In the genomic region with DNA sequence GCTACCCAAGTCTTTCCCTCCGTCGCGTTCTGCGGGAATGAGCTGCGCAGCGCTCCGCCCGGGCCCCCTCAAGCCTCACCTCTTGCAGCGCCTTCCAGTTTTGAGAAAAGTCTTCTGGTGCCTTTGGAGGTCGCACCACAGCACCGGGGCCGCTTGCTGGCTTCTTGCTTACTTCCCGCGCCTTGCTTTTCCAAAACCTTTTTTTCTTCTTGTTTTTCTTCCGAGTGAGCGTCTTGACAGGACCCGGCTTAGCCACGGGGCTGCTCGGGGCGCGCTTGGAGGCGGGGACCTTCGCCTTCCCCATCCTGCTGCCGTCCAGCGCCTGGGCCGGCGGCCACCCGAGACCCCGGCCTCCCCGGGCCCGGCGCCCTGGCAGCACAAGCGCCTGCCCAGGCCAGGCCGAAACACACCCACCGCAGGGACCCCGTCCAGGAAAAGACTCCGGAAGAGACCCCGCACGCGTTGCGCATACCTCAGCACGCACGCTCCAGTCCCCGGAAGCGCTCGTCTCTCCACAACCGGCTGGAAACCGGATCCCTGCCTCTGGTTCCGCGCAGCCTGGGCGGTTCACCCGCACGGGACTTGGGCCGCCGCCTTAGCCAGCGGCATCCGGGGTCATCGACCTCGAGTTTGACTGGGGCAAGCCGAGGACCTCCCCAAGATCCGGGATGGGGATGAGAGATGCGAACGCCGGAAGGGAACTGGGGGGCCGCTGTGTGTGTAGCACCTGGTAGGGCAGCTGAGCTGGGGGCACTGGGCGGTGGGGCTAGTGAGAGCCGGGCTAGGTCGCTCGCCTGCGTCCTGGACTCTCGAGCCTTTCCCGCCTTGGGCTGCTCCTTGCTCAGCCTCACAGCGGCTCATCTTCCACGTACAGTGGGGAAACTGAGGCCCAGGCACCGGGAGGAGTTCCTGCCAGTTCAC, we compare ENCODE assay signal across 1 cellular context.
TF ChIP-seq lines count a peak whose summit lies in the region.

A gene with protein sequence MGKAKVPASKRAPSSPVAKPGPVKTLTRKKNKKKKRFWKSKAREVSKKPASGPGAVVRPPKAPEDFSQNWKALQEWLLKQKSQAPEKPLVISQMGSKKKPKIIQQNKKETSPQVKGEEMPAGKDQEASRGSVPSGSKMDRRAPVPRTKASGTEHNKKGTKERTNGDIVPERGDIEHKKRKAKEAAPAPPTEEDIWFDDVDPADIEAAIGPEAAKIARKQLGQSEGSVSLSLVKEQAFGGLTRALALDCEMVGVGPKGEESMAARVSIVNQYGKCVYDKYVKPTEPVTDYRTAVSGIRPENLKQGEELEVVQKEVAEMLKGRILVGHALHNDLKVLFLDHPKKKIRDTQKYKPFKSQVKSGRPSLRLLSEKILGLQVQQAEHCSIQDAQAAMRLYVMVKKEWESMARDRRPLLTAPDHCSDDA (minus strand): TSS at position 470 of the 921 bp plus-strand sequence. CDS start 166 bp downstream, at position 304.

TF ChIP-seq in K562, 482 proteins besides CTCF, POLR2A, EP300 and RAD21 (continued from another document and continues in another):
- TF ChIP-seq, protein P1, sequence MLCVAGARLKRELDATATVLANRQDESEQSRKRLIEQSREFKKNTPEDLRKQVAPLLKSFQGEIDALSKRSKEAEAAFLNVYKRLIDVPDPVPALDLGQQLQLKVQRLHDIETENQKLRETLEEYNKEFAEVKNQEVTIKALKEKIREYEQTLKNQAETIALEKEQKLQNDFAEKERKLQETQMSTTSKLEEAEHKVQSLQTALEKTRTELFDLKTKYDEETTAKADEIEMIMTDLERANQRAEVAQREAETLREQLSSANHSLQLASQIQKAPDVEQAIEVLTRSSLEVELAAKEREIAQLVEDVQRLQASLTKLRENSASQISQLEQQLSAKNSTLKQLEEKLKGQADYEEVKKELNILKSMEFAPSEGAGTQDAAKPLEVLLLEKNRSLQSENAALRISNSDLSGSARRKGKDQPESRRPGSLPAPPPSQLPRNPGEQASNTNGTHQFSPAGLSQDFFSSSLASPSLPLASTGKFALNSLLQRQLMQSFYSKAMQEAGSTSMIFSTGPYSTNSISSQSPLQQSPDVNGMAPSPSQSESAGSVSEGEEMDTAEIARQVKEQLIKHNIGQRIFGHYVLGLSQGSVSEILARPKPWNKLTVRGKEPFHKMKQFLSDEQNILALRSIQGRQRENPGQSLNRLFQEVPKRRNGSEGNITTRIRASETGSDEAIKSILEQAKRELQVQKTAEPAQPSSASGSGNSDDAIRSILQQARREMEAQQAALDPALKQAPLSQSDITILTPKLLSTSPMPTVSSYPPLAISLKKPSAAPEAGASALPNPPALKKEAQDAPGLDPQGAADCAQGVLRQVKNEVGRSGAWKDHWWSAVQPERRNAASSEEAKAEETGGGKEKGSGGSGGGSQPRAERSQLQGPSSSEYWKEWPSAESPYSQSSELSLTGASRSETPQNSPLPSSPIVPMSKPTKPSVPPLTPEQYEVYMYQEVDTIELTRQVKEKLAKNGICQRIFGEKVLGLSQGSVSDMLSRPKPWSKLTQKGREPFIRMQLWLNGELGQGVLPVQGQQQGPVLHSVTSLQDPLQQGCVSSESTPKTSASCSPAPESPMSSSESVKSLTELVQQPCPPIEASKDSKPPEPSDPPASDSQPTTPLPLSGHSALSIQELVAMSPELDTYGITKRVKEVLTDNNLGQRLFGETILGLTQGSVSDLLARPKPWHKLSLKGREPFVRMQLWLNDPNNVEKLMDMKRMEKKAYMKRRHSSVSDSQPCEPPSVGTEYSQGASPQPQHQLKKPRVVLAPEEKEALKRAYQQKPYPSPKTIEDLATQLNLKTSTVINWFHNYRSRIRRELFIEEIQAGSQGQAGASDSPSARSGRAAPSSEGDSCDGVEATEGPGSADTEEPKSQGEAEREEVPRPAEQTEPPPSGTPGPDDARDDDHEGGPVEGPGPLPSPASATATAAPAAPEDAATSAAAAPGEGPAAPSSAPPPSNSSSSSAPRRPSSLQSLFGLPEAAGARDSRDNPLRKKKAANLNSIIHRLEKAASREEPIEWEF (CRISPR knock-in tag; IDR thresholded peaks at IDR 0.05) = no peak
- TF ChIP-seq ELF2 (CRISPR knock-in tag; IDR thresholded peaks at IDR 0.05) = peak; percentile 63; the same call in 1 of the 2 replicates
- TF ChIP-seq CGGBP1 (CRISPR knock-in tag; IDR thresholded peaks at IDR 0.05) = no peak
- peak; percentile 60; the same call in 1 of the 2 replicates for TF ChIP-seq ZBED1 (IDR thresholded peaks at IDR 0.05)
- peak in 1 of 2 experiments; percentile 75; a peak in 1 of 4 replicates for TF ChIP-seq NONO (IDR thresholded peaks at IDR 0.05; ENCODE audit: low read depth in 2 of 2, low read length in 1 of 2)
- TF ChIP-seq HLTF (IDR thresholded peaks at IDR 0.05) = peak; percentile 79; the same call in 1 of the 2 replicates
- no peak for TF ChIP-seq PURB (CRISPR knock-in tag; IDR thresholded peaks at IDR 0.05; ENCODE audit: low read depth)
- no peak for TF ChIP-seq HDGF (IDR thresholded peaks at IDR 0.05)
- TF ChIP-seq, protein P2, sequence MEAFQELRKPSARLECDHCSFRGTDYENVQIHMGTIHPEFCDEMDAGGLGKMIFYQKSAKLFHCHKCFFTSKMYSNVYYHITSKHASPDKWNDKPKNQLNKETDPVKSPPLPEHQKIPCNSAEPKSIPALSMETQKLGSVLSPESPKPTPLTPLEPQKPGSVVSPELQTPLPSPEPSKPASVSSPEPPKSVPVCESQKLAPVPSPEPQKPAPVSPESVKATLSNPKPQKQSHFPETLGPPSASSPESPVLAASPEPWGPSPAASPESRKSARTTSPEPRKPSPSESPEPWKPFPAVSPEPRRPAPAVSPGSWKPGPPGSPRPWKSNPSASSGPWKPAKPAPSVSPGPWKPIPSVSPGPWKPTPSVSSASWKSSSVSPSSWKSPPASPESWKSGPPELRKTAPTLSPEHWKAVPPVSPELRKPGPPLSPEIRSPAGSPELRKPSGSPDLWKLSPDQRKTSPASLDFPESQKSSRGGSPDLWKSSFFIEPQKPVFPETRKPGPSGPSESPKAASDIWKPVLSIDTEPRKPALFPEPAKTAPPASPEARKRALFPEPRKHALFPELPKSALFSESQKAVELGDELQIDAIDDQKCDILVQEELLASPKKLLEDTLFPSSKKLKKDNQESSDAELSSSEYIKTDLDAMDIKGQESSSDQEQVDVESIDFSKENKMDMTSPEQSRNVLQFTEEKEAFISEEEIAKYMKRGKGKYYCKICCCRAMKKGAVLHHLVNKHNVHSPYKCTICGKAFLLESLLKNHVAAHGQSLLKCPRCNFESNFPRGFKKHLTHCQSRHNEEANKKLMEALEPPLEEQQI (IDR thresholded peaks at IDR 0.05) = peak; percentile 95
- TF ChIP-seq ZBTB43 (CRISPR knock-in tag; IDR thresholded peaks at IDR 0.05) = no peak
- no peak for TF ChIP-seq CEBPZ (IDR thresholded peaks at IDR 0.05; ENCODE audit: borderline replicate concordance, low read depth, low read length)
- TF ChIP-seq MLLT1 (IDR thresholded peaks at IDR 0.05) = peak in 1 of 2 experiments; percentile 40; a peak in 2 of 4 replicates
- no peak for TF ChIP-seq CBX2 (IDR thresholded peaks at IDR 0.05; ENCODE audit: insufficient read depth, low read length, poor library complexity, severe bottlenecking)
- no peak for TF ChIP-seq MCM2 (IDR thresholded peaks at IDR 0.05; ENCODE audit: low read depth)
- no peak for TF ChIP-seq MAFG (tag; conservative IDR thresholded peaks at IDR 0.05)
- TF ChIP-seq HINFP (tag; conservative IDR thresholded peaks at IDR 0.05; ENCODE audit: low read depth) = no peak
- TF ChIP-seq, protein P3, sequence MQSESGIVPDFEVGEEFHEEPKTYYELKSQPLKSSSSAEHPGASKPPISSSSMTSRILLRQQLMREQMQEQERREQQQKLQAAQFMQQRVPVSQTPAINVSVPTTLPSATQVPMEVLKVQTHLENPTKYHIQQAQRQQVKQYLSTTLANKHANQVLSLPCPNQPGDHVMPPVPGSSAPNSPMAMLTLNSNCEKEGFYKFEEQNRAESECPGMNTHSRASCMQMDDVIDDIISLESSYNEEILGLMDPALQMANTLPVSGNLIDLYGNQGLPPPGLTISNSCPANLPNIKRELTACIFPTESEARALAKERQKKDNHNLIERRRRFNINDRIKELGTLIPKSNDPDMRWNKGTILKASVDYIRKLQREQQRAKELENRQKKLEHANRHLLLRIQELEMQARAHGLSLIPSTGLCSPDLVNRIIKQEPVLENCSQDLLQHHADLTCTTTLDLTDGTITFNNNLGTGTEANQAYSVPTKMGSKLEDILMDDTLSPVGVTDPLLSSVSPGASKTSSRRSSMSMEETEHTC (IDR thresholded peaks at IDR 0.05) = peak; percentile 79; the same call in 1 of the 2 replicates
- no peak for TF ChIP-seq NFXL1 (CRISPR knock-in tag; IDR thresholded peaks at IDR 0.05)
- TF ChIP-seq NCOA1 (IDR thresholded peaks at IDR 0.05; ENCODE audit: low read depth) = peak; percentile 100
- peak; percentile 89 for TF ChIP-seq HDAC2 (IDR thresholded peaks at IDR 0.05)
- TF ChIP-seq ERF (CRISPR knock-in tag; IDR thresholded peaks at IDR 0.05) = 0 out of 2 replicates have a peak, but pooled peaks have one; percentile 33
- TF ChIP-seq CSDE1 (IDR thresholded peaks at IDR 0.05) = 0 out of 4 replicates have a peak, but pooled peaks of 1 of the 2 experiments have one; percentile 57
- TF ChIP-seq ATF4 (CRISPR knock-in tag; IDR thresholded peaks at IDR 0.05) = peak; percentile 43
- TF ChIP-seq HMGXB4 (CRISPR knock-in tag; IDR thresholded peaks at IDR 0.05) = no peak; the same call in none of the 2 replicates
- TF ChIP-seq BRD4 (IDR thresholded peaks at IDR 0.05) = peak; percentile 81; the same call in 1 of the 2 replicates
- peak; percentile 97 for TF ChIP-seq TAF9B (IDR thresholded peaks at IDR 0.05; ENCODE audit: partially characterized antibody)
- no peak for TF ChIP-seq BMI1 (IDR thresholded peaks at IDR 0.05; ENCODE audit: low read length)
